Comparison of ENCODE assay signal across 1 cellular context in genomic region chr3:87350367-87351199, GRCh38.
TF ChIP-seq lines count a peak whose summit lies in the region.

No MANE protein-coding gene starts in this region.

TF ChIP-seq in neural cell, 6 proteins besides CTCF, POLR2A, EP300 and RAD21 (continued from another document):
- TF ChIP-seq REST (IDR thresholded peaks at IDR 0.05; ENCODE audit: borderline replicate concordance) (no peak), SMC3 (conservative IDR thresholded peaks at IDR 0.05; ENCODE audit: poor library complexity) (peak; percentile 89), EZH2 (IDR thresholded peaks at IDR 0.05; ENCODE audit: borderline replicate concordance, insufficient read depth, low read length, poor library complexity, severe bottlenecking) (no peak), TAF1 (IDR thresholded peaks at IDR 0.05; ENCODE audit: low read depth) (no peak), MXI1 (conservative IDR thresholded peaks at IDR 0.05; ENCODE audit: poor library complexity, severe bottlenecking) (no peak)
